ENCODE assay signal across 8 cellular contexts in genomic region chr12:57182918-57183575, GRCh38. TPM values are rescaled to one million over a fixed set of nuclear protein-coding genes. Genes with fewer than 3 reads are reported as not detected.
DNase-seq lines count a peak whose midpoint lies in the region; ATAC-seq and TF ChIP-seq lines count a peak whose summit lies in the region.

No MANE protein-coding gene starts in this region.

- H3K27me3 Mint-ChIP-seq in CD14-positive monocyte (ENCODE audit: low read depth in 3 of 3) = peaks cover 1 to 6% (median 3%) of the 10 kb centered on the region in 3 donors
- H3K27me3 Mint-ChIP-seq in activated CD4-positive, alpha-beta memory T cell treated with anti-CD3 and anti-CD28 coated beads, Interleukin-2, amount 10 ng/mL, durations not matched to agents 7 days and 5 days = no peaks in the 10 kb centered on the region

- H3K27me3 ChIP-seq in effector memory CD4-positive, alpha-beta T cell (replicated peaks; ENCODE audit: control insufficient read depth, insufficient read depth, low read length, poor library complexity, severe bottlenecking) = no peaks in the 10 kb centered on the region

- H3K4me3 Mint-ChIP-seq in CD14-positive monocyte = peak overlapping the region in 1 of 2 donors; percentile 54
- H3K4me3 Mint-ChIP-seq in activated CD4-positive, alpha-beta memory T cell treated with anti-CD3 and anti-CD28 coated beads, Interleukin-2, amount 10 ng/mL, durations not matched to agents 7 days and 5 days = no peak overlapping the region

- H3K9me3 ChIP-seq in effector memory CD4-positive, alpha-beta T cell (ENCODE audit: control insufficient read depth, low read length) = no peaks in the 10 kb centered on the region

- TF ChIP-seq CTCF in CD14-positive monocyte (IDR thresholded peaks at IDR 0.05) = peak; percentile 87

- no peaks in the 10 kb centered on the region for H3K36me3 ChIP-seq in effector memory CD4-positive, alpha-beta T cell (ENCODE audit: control insufficient read depth, insufficient read depth, low read length)

- peak; percentile 93 for ATAC-seq in GM19351 (IDR thresholded peaks at IDR 0.05; ENCODE audit: unreplicated experiment)
- ATAC-seq in HG03460 (IDR thresholded peaks at IDR 0.05; ENCODE audit: unreplicated experiment) = peak; percentile 93

- H3K36me3 Mint-ChIP-seq in CD14-positive monocyte = peaks cover 95 to 100% of the 10 kb centered on the region in 2 donors
- no peaks in the 10 kb centered on the region for H3K36me3 Mint-ChIP-seq in activated CD4-positive, alpha-beta memory T cell treated with anti-CD3 and anti-CD28 coated beads, Interleukin-2, amount 10 ng/mL, durations not matched to agents 7 days and 5 days (ENCODE audit: low read depth)

- H3K4me3 ChIP-seq in effector memory CD4-positive, alpha-beta T cell (ENCODE audit: insufficient read depth, low read depth, low read length, poor library complexity, severe bottlenecking) = no peak overlapping the region

- H3K4me1 Mint-ChIP-seq in CD14-positive monocyte = no peaks in the 10 kb centered on the region
- H3K4me1 Mint-ChIP-seq in activated CD4-positive, alpha-beta memory T cell treated with anti-CD3 and anti-CD28 coated beads, Interleukin-2, amount 10 ng/mL, durations not matched to agents 7 days and 5 days = peaks cover 3% of the 10 kb centered on the region

- H3K9me3 Mint-ChIP-seq in CD14-positive monocyte = no peaks in the 10 kb centered on the region
- no peaks in the 10 kb centered on the region for H3K9me3 Mint-ChIP-seq in activated CD4-positive, alpha-beta memory T cell treated with anti-CD3 and anti-CD28 coated beads, Interleukin-2, amount 10 ng/mL, durations not matched to agents 7 days and 5 days

- peak overlapping the region in 2 of 7 donors; percentile 45 to 47 for H3K27ac Mint-ChIP-seq in CD14-positive monocyte
- H3K27ac Mint-ChIP-seq in activated CD4-positive, alpha-beta memory T cell treated with anti-CD3 and anti-CD28 coated beads, Interleukin-2, amount 10 ng/mL, durations not matched to agents 7 days and 5 days = no peak overlapping the region

- intact Hi-C loops in CD14-positive monocyte (cut with micrococcal nuclease) = loop anchor here in 1 of 2 donors (2.0 kb wide), 1 partner anchor 114 kb away; no protein-coding TSS in a partner anchor

- POLR2A ChIA-PET in activated CD4-positive, alpha-beta memory T cell treated with anti-CD3 and anti-CD28 coated beads, Interleukin-2, amount 10 ng/mL, durations not matched to agents 7 days and 5 days (lab: Charles Lee) = interaction anchor here (0.9 to 2.8 kb wide), 4 partner anchors 8 to 432 kb away, joined by 3 to 10 read pairs (median 6); partner anchors contain the start of gene STAT6

- no peaks in the 10 kb centered on the region for H3K4me1 ChIP-seq in effector memory CD4-positive, alpha-beta T cell (ENCODE audit: control insufficient read depth, insufficient read depth, low read length, poor library complexity, severe bottlenecking)

- CTCF ChIA-PET in activated CD4-positive, alpha-beta memory T cell treated with anti-CD3 and anti-CD28 coated beads, Interleukin-2, amount 10 ng/mL, durations not matched to agents 7 days and 5 days (lab: Charles Lee) = interaction anchor here (1.0 to 5.2 kb wide), 18 partner anchors 10 to 175 kb away, joined by 3 to 65 read pairs (median 4); partner anchors contain the start of genes LRP1, SHMT2 and STAT6

- DNase-seq in CD14-positive monocyte (ENCODE audit: low spot score) (no peak), NCI-H69 (lab: John Stamatoyannopoulos, UW) (peak; percentile 87), midbrain (lab: John Stamatoyannopoulos, UW) (peak; percentile 42)
- DNase-seq in activated CD4-positive, alpha-beta memory T cell treated with anti-CD3 and anti-CD28 coated beads, Interleukin-2, amount 10 ng/mL, durations not matched to agents 7 days and 5 days = peak; percentile 80
- DNase-seq in effector memory CD4-positive, alpha-beta T cell = peak; percentile 49 to 65 (median 54)
- DNase-seq in stimulated activated CD8-positive, alpha-beta memory T cell treated with anti-CD3 and anti-CD28 coated beads, Interleukin-7, amount 100 ng/mL, for 24 hours (ENCODE audit: low read depth) = peak; percentile 67

- no peak overlapping the region for H3K27ac ChIP-seq in effector memory CD4-positive, alpha-beta T cell (ENCODE audit: insufficient read depth, low read length, poor library complexity, severe bottlenecking)

RNA-seq across cellular contexts. Expression of gene NXPH4, which starts 33.5 kb away (rescaled TPM):
- not detected for polyA plus RNA-seq in CD14-positive monocyte
- 1 to 10 TPM in 1 of 2 experiments, under 1 TPM in 1; 0.81 to 1.1 TPM for total RNA-seq in activated CD4-positive, alpha-beta memory T cell treated with anti-CD3 and anti-CD28 coated beads, Interleukin-2, amount 10 ng/mL, durations not matched to agents 7 days and 5 days

RNA-seq across cellular contexts. Expression of gene LRP1-AS, which starts 35.6 kb away (rescaled TPM):
- 1 to 10 TPM in 1 of 2 donors, under 1 TPM in 1; 0.35 to 1.5 TPM for polyA plus RNA-seq in CD14-positive monocyte
- total RNA-seq in activated CD4-positive, alpha-beta memory T cell treated with anti-CD3 and anti-CD28 coated beads, Interleukin-2, amount 10 ng/mL, durations not matched to agents 7 days and 5 days = not detected

RNA-seq across cellular contexts. Expression of gene SHMT2, which starts 46.5 kb away (rescaled TPM):
- 10 to 100 TPM; 36.8 to 39.8 TPM for polyA plus RNA-seq in CD14-positive monocyte
- total RNA-seq in activated CD4-positive, alpha-beta memory T cell treated with anti-CD3 and anti-CD28 coated beads, Interleukin-2, amount 10 ng/mL, durations not matched to agents 7 days and 5 days = 100 to 1,000 TPM; 224 to 244 TPM

RNA-seq across cellular contexts. Expression of gene LRP1, which starts 54.8 kb away (rescaled TPM):
- 10 to 100 TPM in 1 of 2 donors, 1 to 10 TPM in 1; 5.5 to 10.5 TPM for polyA plus RNA-seq in CD14-positive monocyte
- under 1 TPM; 0.60 to 0.86 TPM for total RNA-seq in activated CD4-positive, alpha-beta memory T cell treated with anti-CD3 and anti-CD28 coated beads, Interleukin-2, amount 10 ng/mL, durations not matched to agents 7 days and 5 days
